10 cellular contexts compared by ENCODE assay signal in genomic region chr17:45785373-45786193, GRCh38. TPM values are rescaled to one million over a fixed set of nuclear protein-coding genes. Genes with fewer than 3 reads are reported as not detected.
DNase-seq lines count a peak whose midpoint lies in the region; ATAC-seq, FAIRE-seq and TF ChIP-seq lines count a peak whose summit lies in the region.
"Had no signal": no experiment of that assay in that cellular context is flagged by ENCODE, and none has a peak within 500 bp of the region (broad histone marks: within the 10 kb centered on the region; RNA-seq: fewer than 3 reads in every experiment).

No MANE protein-coding gene starts in this region.

- BruUV-seq in GM12878 (replicated peaks; lab: Mats Ljungman, UMichigan): no TSS peak

- H3K27ac ChIP-seq in GM12878 (ENCODE audit: control insufficient read depth, insufficient read depth) (no peak overlapping the region), lower lobe of right lung (no peak overlapping the region), subcutaneous abdominal adipose tissue (ENCODE audit: low read depth, low read length) (no peak overlapping the region)
- H3K27ac ChIP-seq: body of pancreas had no signal

- in situ Hi-C loops in GM12878 (cut with MboI): no loop called here

- TF ChIP-seq EP300 in GM12878 (IDR thresholded peaks at IDR 0.05; ENCODE audit: borderline replicate concordance in 1 of 2, control insufficient read depth in 1 of 2, low read depth in 2 of 2, low read length in 2 of 2): no peak

- intact Hi-C loops in activated CD8-positive, alpha-beta T cell treated with anti-CD3 and anti-CD28 coated beads for 36 hours (cut with micrococcal nuclease): no loop called here
- intact Hi-C loops in GM12878 (cut with micrococcal nuclease; ENCODE audit: unreplicated experiment): no loop called here
- intact Hi-C loops in lower lobe of right lung (cut with DNase I): no loop called here

- H4K20me1 ChIP-seq in GM12878 (ENCODE audit: control insufficient read depth, insufficient read depth): no peaks in the 10 kb centered on the region

- H3K4me3 ChIP-seq in GM12878 (no peak overlapping the region), lower lobe of right lung (peak overlapping the region; percentile 54), subcutaneous abdominal adipose tissue (ENCODE audit: low read depth in 1 of 5, low read length in 5 of 5) (peak overlapping the region in 4 of 5 donors; percentile 42 to 65 (median 58))
- H3K4me3 ChIP-seq: body of pancreas had no signal

- H3K27me3 ChIP-seq in GM12878 (replicated peaks in 1 of 2; ENCODE audit: control insufficient read depth in 2 of 2, insufficient read depth in 2 of 2, low read length in 1 of 2) (peaks cover 15 to 17% of the 10 kb centered on the region in 2 experiments), lower lobe of right lung (ENCODE audit: low read depth) (peaks cover 67% of the 10 kb centered on the region), subcutaneous abdominal adipose tissue (ENCODE audit: control insufficient read depth in 5 of 5, insufficient read depth in 4 of 5, low read length in 5 of 5) (peaks cover 7 to 52% (median 23%) of the 10 kb centered on the region in 5 donors)

- POLR2A ChIA-PET in activated CD8-positive, alpha-beta T cell treated with anti-CD3 and anti-CD28 coated beads, Interleukin-2, amount 10 ng/mL, durations not matched to agents 7 days and 5 days (lab: Charles Lee): no interaction called here
- POLR2A ChIA-PET in activated CD8-positive, alpha-beta T cell treated with anti-CD3 and anti-CD28 coated beads for 36 hours (lab: Charles Lee): no interaction called here
- POLR2A ChIA-PET in GM12878 (lab: Charles Lee): no interaction called here

- CTCF ChIA-PET in activated CD8-positive, alpha-beta T cell treated with anti-CD3 and anti-CD28 coated beads, Interleukin-2, amount 10 ng/mL, durations not matched to agents 7 days and 5 days (lab: Charles Lee): no interaction called here
- CTCF ChIA-PET in activated CD8-positive, alpha-beta T cell treated with anti-CD3 and anti-CD28 coated beads for 36 hours (lab: Charles Lee): interaction anchor here (1.1 kb wide), 1 partner anchor 14 kb away, joined by 4 read pairs; no protein-coding TSS in a partner anchor
- CTCF ChIA-PET in GM12878 (lab: Yijun Ruan, JAX): no interaction called here

- no peaks in the 10 kb centered on the region for H3K9me3 Mint-ChIP-seq in activated CD8-positive, alpha-beta T cell treated with anti-CD3 and anti-CD28 coated beads, Interleukin-2, amount 10 ng/mL, durations not matched to agents 7 days and 5 days (ENCODE audit: insufficient read depth)
- H3K9me3 Mint-ChIP-seq in activated CD8-positive, alpha-beta T cell treated with anti-CD3 and anti-CD28 coated beads for 36 hours: no peaks in the 10 kb centered on the region

- TF ChIP-seq CTCF in activated CD8-positive, alpha-beta T cell treated with anti-CD3 and anti-CD28 coated beads for 36 hours (IDR thresholded peaks at IDR 0.05): no peak
- TF ChIP-seq CTCF in GM12878 (IDR thresholded peaks at IDR 0.05 in 2 of 3, conservative IDR thresholded peaks at IDR 0.05 in 1 of 3; ENCODE audit: control insufficient read depth in 2 of 3, extremely low read depth in 1 of 3, insufficient read depth in 1 of 3, low read depth in 3 of 3, low read length in 3 of 3) (no peak), lower lobe of right lung (IDR thresholded peaks at IDR 0.05) (no peak)

- FAIRE-seq in GM12878 (lab: Jason Lieb, UNC): no peak

- peaks cover 4% of the 10 kb centered on the region for H3K4me1 Mint-ChIP-seq in activated CD8-positive, alpha-beta T cell treated with anti-CD3 and anti-CD28 coated beads, Interleukin-2, amount 10 ng/mL, durations not matched to agents 7 days and 5 days (ENCODE audit: low read depth)
- peaks cover 2% of the 10 kb centered on the region for H3K4me1 Mint-ChIP-seq in activated CD8-positive, alpha-beta T cell treated with anti-CD3 and anti-CD28 coated beads for 36 hours (ENCODE audit: low read depth)

- no peak for TF ChIP-seq POLR2A in GM12878 (IDR thresholded peaks at IDR 0.05; ENCODE audit: low read depth, low read length)

- no peak overlapping the region for H2AFZ ChIP-seq in GM12878 (ENCODE audit: control insufficient read depth, low read depth, low read length)

- H3K4me1 ChIP-seq in GM12878 (ENCODE audit: control insufficient read depth, insufficient read depth, low read length): no peaks in the 10 kb centered on the region
- peaks cover 23% of the 10 kb centered on the region for H3K4me1 ChIP-seq in lower lobe of right lung
- H3K4me1 ChIP-seq in subcutaneous abdominal adipose tissue (ENCODE audit: control insufficient read depth in 5 of 5, insufficient read depth in 5 of 5, low read length in 5 of 5): peaks cover 0 to 33% (median 29%) of the 10 kb centered on the region in 5 donors

- H3K27ac Mint-ChIP-seq in activated CD8-positive, alpha-beta T cell treated with anti-CD3 and anti-CD28 coated beads, Interleukin-2, amount 10 ng/mL, durations not matched to agents 7 days and 5 days: no peak overlapping the region
- H3K27ac Mint-ChIP-seq in activated CD8-positive, alpha-beta T cell treated with anti-CD3 and anti-CD28 coated beads for 36 hours: no peak overlapping the region

- H3K36me3 ChIP-seq in GM12878 (ENCODE audit: control insufficient read depth in 2 of 2, insufficient read depth in 2 of 2, low read length in 1 of 2) (no peaks in the 10 kb centered on the region), lower lobe of right lung (no peaks in the 10 kb centered on the region), subcutaneous abdominal adipose tissue (ENCODE audit: control insufficient read depth in 5 of 5, insufficient read depth in 5 of 5, low read length in 5 of 5) (no peaks in the 10 kb centered on the region)

- H3K4me3 Mint-ChIP-seq in activated CD8-positive, alpha-beta T cell treated with anti-CD3 and anti-CD28 coated beads, Interleukin-2, amount 10 ng/mL, durations not matched to agents 7 days and 5 days: no peak overlapping the region
- H3K4me3 Mint-ChIP-seq in activated CD8-positive, alpha-beta T cell treated with anti-CD3 and anti-CD28 coated beads for 36 hours: no peak overlapping the region

- H3K9ac ChIP-seq in GM12878 (ENCODE audit: control insufficient read depth, insufficient read depth, low read length) (no peak overlapping the region), subcutaneous abdominal adipose tissue (ENCODE audit: low read length in 5 of 5) (no peak overlapping the region)

- no peak for TF ChIP-seq RAD21 in GM12878 (IDR thresholded peaks at IDR 0.05; ENCODE audit: insufficient read depth, low read depth, low read length)

- H3K27me3 Mint-ChIP-seq in activated CD8-positive, alpha-beta T cell treated with anti-CD3 and anti-CD28 coated beads, Interleukin-2, amount 10 ng/mL, durations not matched to agents 7 days and 5 days (ENCODE audit: low read depth): peaks cover 77% of the 10 kb centered on the region
- H3K27me3 Mint-ChIP-seq in activated CD8-positive, alpha-beta T cell treated with anti-CD3 and anti-CD28 coated beads for 36 hours: peaks cover 67% of the 10 kb centered on the region

- SMC1A ChIA-PET in GM12878 (lab: Charles Lee; ENCODE audit: uncharacterized antibody, unreplicated experiment): no interaction called here

- DNase-seq in activated CD8-positive, alpha-beta T cell treated with anti-CD3 and anti-CD28 coated beads, Interleukin-2, amount 10 ng/mL, durations not matched to agents 7 days and 5 days: no peak
- no peak for DNase-seq in activated CD8-positive, alpha-beta T cell treated with anti-CD3 and anti-CD28 coated beads for 36 hours
- no peak for DNase-seq in GM12878 (ENCODE audit: low read depth, low spot score)
- no peak for DNase-seq in lower lobe of right lung
- no peak for DNase-seq in retina
- no peak for DNase-seq in NCI-H2107 (lab: John Stamatoyannopoulos, UW)
- no peak for DNase-seq in medulla oblongata (ENCODE audit: extremely low spot score)

- H3K9me3 ChIP-seq in GM12878 (replicated peaks; ENCODE audit: control insufficient read depth, insufficient read depth, low read length): no peaks in the 10 kb centered on the region
- H3K9me3 ChIP-seq in lower lobe of right lung: no peaks in the 10 kb centered on the region
- H3K9me3 ChIP-seq in subcutaneous abdominal adipose tissue (ENCODE audit: control insufficient read depth in 5 of 5, low read length in 5 of 5): no peaks in the 10 kb centered on the region
- H3K9me3 ChIP-seq: body of pancreas had no signal

- no peaks in the 10 kb centered on the region for H3K79me2 ChIP-seq in GM12878 (ENCODE audit: control insufficient read depth, insufficient read depth, low read length)

- ATAC-seq in activated CD8-positive, alpha-beta T cell treated with anti-CD3 and anti-CD28 coated beads, Interleukin-2, amount 10 ng/mL, durations not matched to agents 7 days and 5 days: peak; percentile 32
- ATAC-seq in activated CD8-positive, alpha-beta T cell treated with anti-CD3 and anti-CD28 coated beads for 36 hours: no peak
- ATAC-seq in GM12878 (no peak), lower lobe of right lung (peak; percentile 44 to 50)

- 42% methylated on average over 38 of the region's 40 CpGs for WGBS in GM12878 (ENCODE audit: insufficient coverage, insufficient replicate concordance, low lambda C conversion rate, missing lambda C conversion rate)

- H3K36me3 Mint-ChIP-seq in activated CD8-positive, alpha-beta T cell treated with anti-CD3 and anti-CD28 coated beads, Interleukin-2, amount 10 ng/mL, durations not matched to agents 7 days and 5 days (ENCODE audit: low read depth): no peaks in the 10 kb centered on the region
- no peaks in the 10 kb centered on the region for H3K36me3 Mint-ChIP-seq in activated CD8-positive, alpha-beta T cell treated with anti-CD3 and anti-CD28 coated beads for 36 hours (ENCODE audit: low read depth)

- RAD21 ChIA-PET in GM12878 (lab: Charles Lee; ENCODE audit: unreplicated experiment): no interaction called here

- 0 out of 2 replicates have a peak overlapping the region, but pooled peaks have one; percentile 42 for H3K4me2 ChIP-seq in GM12878 (ENCODE audit: control insufficient read depth, insufficient read depth)

RNA-seq across cellular contexts. Expression of gene CRHR1, which starts 1.5 kb away (rescaled TPM):
- total RNA-seq in activated CD8-positive, alpha-beta T cell treated with anti-CD3 and anti-CD28 coated beads, Interleukin-2, amount 10 ng/mL, durations not matched to agents 7 days and 5 days: not detected
- not detected for total RNA-seq in activated CD8-positive, alpha-beta T cell treated with anti-CD3 and anti-CD28 coated beads for 36 hours
- total RNA-seq in GM12878 (2013; cell fraction: nucleolus; rRNA removed): not detected in 2 replicates
- not detected in 2 replicates for total RNA-seq in GM12878 (2014; rRNA removed)
- not detected in 2 replicates for total RNA-seq in GM12878 (2014; rRNA removed; fragmentation: Illumina TruSeq; extraction: Trizol)
- total RNA-seq in GM12878 (2021): 0.08 TPM in 1 of 2 replicates, not detected in the other
- polyA plus RNA-seq in GM12878 (2011; ENCODE audit: low read depth): not detected
- polyA plus RNA-seq in GM12878 (2011; rRNA removed): not detected in 2 replicates
- 0.07 TPM in 1 of 2 replicates, not detected in the other for polyA plus RNA-seq in GM12878 (2011; cell fraction: cytosol; rRNA removed)
- not detected in 2 replicates for polyA plus RNA-seq in GM12878 (2011; cell fraction: nucleus; rRNA removed)
- 0.12 TPM in 1 of 2 replicates, not detected in the other for polyA plus RNA-seq in GM12878 (2012)
- polyA plus RNA-seq in GM12878 (2014; fragmentation: Illumina TruSeq; extraction: Trizol): not detected in 2 replicates
- polyA plus RNA-seq in GM12878 (2014; fragmentation: Nextera tagmentation; extraction: Ambion mirVana): not detected
- polyA plus RNA-seq in GM12878 (2014; rRNA removed): not detected in 2 replicates
- polyA plus RNA-seq in GM12878 (2016; fragmentation: Nextera tagmentation; extraction: Ambion mirVana): not detected
- not detected in 2 replicates for polyA minus RNA-seq in GM12878 (2011; rRNA and poly(A)+ RNA removed)
- polyA minus RNA-seq in GM12878 (2011; cell fraction: cytosol; rRNA and poly(A)+ RNA removed): not detected in 2 replicates
- polyA minus RNA-seq in GM12878 (2011; cell fraction: nucleus; rRNA and poly(A)+ RNA removed): not detected in 2 replicates
- not detected for total RNA-seq in lower lobe of right lung
- total RNA-seq: body of pancreas, kidney epithelial cell had no signal

RNA-seq across cellular contexts. Expression of gene SPPL2C, which starts 59.1 kb away (rescaled TPM):
- not detected for total RNA-seq in activated CD8-positive, alpha-beta T cell treated with anti-CD3 and anti-CD28 coated beads, Interleukin-2, amount 10 ng/mL, durations not matched to agents 7 days and 5 days
- not detected for total RNA-seq in activated CD8-positive, alpha-beta T cell treated with anti-CD3 and anti-CD28 coated beads for 36 hours
- not detected in 2 replicates for total RNA-seq in GM12878 (2013; cell fraction: nucleolus; rRNA removed)
- not detected in 2 replicates for total RNA-seq in GM12878 (2014; rRNA removed)
- total RNA-seq in GM12878 (2014; rRNA removed; fragmentation: Illumina TruSeq; extraction: Trizol): not detected in 2 replicates
- total RNA-seq in GM12878 (2021): not detected in 2 replicates
- not detected for polyA plus RNA-seq in GM12878 (2011; ENCODE audit: low read depth)
- not detected in 2 replicates for polyA plus RNA-seq in GM12878 (2011; rRNA removed)
- polyA plus RNA-seq in GM12878 (2011; cell fraction: cytosol; rRNA removed): not detected in 2 replicates
- not detected in 2 replicates for polyA plus RNA-seq in GM12878 (2011; cell fraction: nucleus; rRNA removed)
- polyA plus RNA-seq in GM12878 (2012): not detected in 2 replicates
- not detected in 2 replicates for polyA plus RNA-seq in GM12878 (2014; fragmentation: Illumina TruSeq; extraction: Trizol)
- not detected for polyA plus RNA-seq in GM12878 (2014; fragmentation: Nextera tagmentation; extraction: Ambion mirVana)
- polyA plus RNA-seq in GM12878 (2014; rRNA removed): not detected in 2 replicates
- not detected for polyA plus RNA-seq in GM12878 (2016; fragmentation: Nextera tagmentation; extraction: Ambion mirVana)
- polyA minus RNA-seq in GM12878 (2011; rRNA and poly(A)+ RNA removed): not detected in 2 replicates
- not detected in 2 replicates for polyA minus RNA-seq in GM12878 (2011; cell fraction: cytosol; rRNA and poly(A)+ RNA removed)
- not detected in 2 replicates for polyA minus RNA-seq in GM12878 (2011; cell fraction: nucleus; rRNA and poly(A)+ RNA removed)
- total RNA-seq in lower lobe of right lung: not detected
- total RNA-seq: body of pancreas, kidney epithelial cell had no signal

Comparison
In these comparisons a context has a peak if more than half of its experiments do, and no peak if none do; other contexts are left out.
1. ATAC-seq: peak in activated CD8-positive, alpha-beta T cell treated with anti-CD3 and anti-CD28 coated beads, Interleukin-2, amount 10 ng/mL, durations not matched to agents 7 days and 5 days (single experiment) and lower lobe of right lung (2 of 2); none in activated CD8-positive, alpha-beta T cell treated with anti-CD3 and anti-CD28 coated beads for 36 hours (single experiment) and GM12878 (single experiment).